ENCODE assay signal across 8 cellular contexts in the genomic region with DNA sequence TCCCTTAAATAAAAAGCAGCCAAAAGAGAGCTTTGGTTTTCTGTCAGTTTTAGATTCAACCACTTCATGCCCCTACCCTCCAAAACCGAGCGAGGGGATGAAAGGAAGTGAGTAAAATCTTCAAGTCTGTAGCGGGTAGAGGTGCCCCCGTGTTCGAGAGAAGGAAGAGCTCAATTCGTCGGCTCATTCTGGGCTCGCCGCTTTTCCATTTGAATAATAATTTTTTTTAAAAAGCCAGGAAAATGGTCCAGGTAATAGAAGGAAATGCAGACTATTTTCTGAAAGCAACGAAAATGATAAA.
DNase-seq lines count a peak whose midpoint lies in the region; ATAC-seq and TF ChIP-seq lines count a peak whose summit lies in the region.

No MANE protein-coding gene starts in this region.

- no peak for DNase-seq in CD4-positive, alpha-beta T cell
- no peak for DNase-seq in Jurkat, Clone E6-1 (ENCODE audit: low read depth, low spot score)
- no peak for DNase-seq in nephron progenitor cell
- DNase-seq in iPS-NIHi7 (ENCODE audit: extremely low spot score) = no peak
- DNase-seq in HuH-7 (ENCODE audit: low spot score) = no peak

- no peak overlapping the region for H3K27ac ChIP-seq in CD4-positive, alpha-beta T cell (ENCODE audit: low read depth, low read length)

- no peaks in the 10 kb centered on the region for H3K9me3 Mint-ChIP-seq in CD4-positive, alpha-beta T cell
- H3K9me3 Mint-ChIP-seq in dendritic cell treated with granulocyte-macrophage colony-stimulating factor and Interleukin-4, amounts not matched to agents 40 ng/mL and 50 ng/mL, for 4 days = no peaks in the 10 kb centered on the region
- no peaks in the 10 kb centered on the region for H3K9me3 Mint-ChIP-seq in nephron progenitor cell

- peaks cover 6% of the 10 kb centered on the region for H3K36me3 Mint-ChIP-seq in CD4-positive, alpha-beta T cell (ENCODE audit: low read depth)
- H3K36me3 Mint-ChIP-seq in dendritic cell treated with granulocyte-macrophage colony-stimulating factor and Interleukin-4, amounts not matched to agents 40 ng/mL and 50 ng/mL, for 4 days (ENCODE audit: low read depth) = no peaks in the 10 kb centered on the region
- peaks cover 4% of the 10 kb centered on the region for H3K36me3 Mint-ChIP-seq in nephron progenitor cell (ENCODE audit: low read depth)

- CTCF ChIA-PET in CD4-positive, alpha-beta T cell (lab: Charles Lee) = no interaction called here

- H3K27ac Mint-ChIP-seq in CD4-positive, alpha-beta T cell = peak overlapping the region; percentile 84
- peak overlapping the region; percentile 57 for H3K27ac Mint-ChIP-seq in dendritic cell treated with granulocyte-macrophage colony-stimulating factor and Interleukin-4, amounts not matched to agents 40 ng/mL and 50 ng/mL, for 4 days
- H3K27ac Mint-ChIP-seq in nephron progenitor cell = peak overlapping the region; percentile 97

- no peak for ATAC-seq in CD4-positive, alpha-beta T cell (ENCODE audit: poor library complexity)
- ATAC-seq in GM21423 (IDR thresholded peaks at IDR 0.05; ENCODE audit: unreplicated experiment) (no peak), HG03095 (IDR thresholded peaks at IDR 0.05; ENCODE audit: unreplicated experiment) (no peak)

- peaks cover 23% of the 10 kb centered on the region for H3K27me3 ChIP-seq in CD4-positive, alpha-beta T cell (ENCODE audit: control insufficient read depth, insufficient read depth, low read length)

- TF ChIP-seq CTCF in CD4-positive, alpha-beta T cell (IDR thresholded peaks at IDR 0.05) = no peak
- no peak for TF ChIP-seq CTCF in nephron progenitor cell (IDR thresholded peaks at IDR 0.05)

- H3K4me3 Mint-ChIP-seq in CD4-positive, alpha-beta T cell = peak overlapping the region; percentile 97
- H3K4me3 Mint-ChIP-seq in dendritic cell treated with granulocyte-macrophage colony-stimulating factor and Interleukin-4, amounts not matched to agents 40 ng/mL and 50 ng/mL, for 4 days = peak overlapping the region; percentile 75
- H3K4me3 Mint-ChIP-seq in nephron progenitor cell = peak overlapping the region; percentile 100

- H3K4me1 Mint-ChIP-seq in CD4-positive, alpha-beta T cell (ENCODE audit: low read depth) = peaks cover 31% of the 10 kb centered on the region
- H3K4me1 Mint-ChIP-seq in dendritic cell treated with granulocyte-macrophage colony-stimulating factor and Interleukin-4, amounts not matched to agents 40 ng/mL and 50 ng/mL, for 4 days (ENCODE audit: low read depth) = peaks cover 14% of the 10 kb centered on the region
- peaks cover 9% of the 10 kb centered on the region for H3K4me1 Mint-ChIP-seq in nephron progenitor cell

- no peaks in the 10 kb centered on the region for H3K9me3 ChIP-seq in CD4-positive, alpha-beta T cell (ENCODE audit: control insufficient read depth, low read length)

- H3K4me3 ChIP-seq in Jurkat, Clone E6-1 (ENCODE audit: low read length) = peak overlapping the region; percentile 72

- POLR2A ChIA-PET in CD4-positive, alpha-beta T cell (lab: Charles Lee) = interaction anchor here (0.6 to 1.6 kb wide), 4 partner anchors 37 to 233 kb away, joined by 3 to 7 read pairs (median 4); no protein-coding TSS in a partner anchor

- intact Hi-C loops in CD4-positive, alpha-beta T cell (cut with DNase I, micrococcal nuclease) = loop anchor here (5.0 to 10.0 kb wide), 5 partner anchors 58 to 653 kb away; no protein-coding TSS in a partner anchor
- intact Hi-C loops in dendritic cell treated with granulocyte-macrophage colony-stimulating factor and Interleukin-4, amounts not matched to agents 40 ng/mL and 50 ng/mL, for 4 days (cut with micrococcal nuclease) = loop anchor here (10.0 kb wide), 1 partner anchor 531 kb away; no protein-coding TSS in a partner anchor

- peaks cover 39% of the 10 kb centered on the region for H3K27me3 Mint-ChIP-seq in CD4-positive, alpha-beta T cell
- H3K27me3 Mint-ChIP-seq in dendritic cell treated with granulocyte-macrophage colony-stimulating factor and Interleukin-4, amounts not matched to agents 40 ng/mL and 50 ng/mL, for 4 days = peaks cover 61% of the 10 kb centered on the region
- peaks cover 11% of the 10 kb centered on the region for H3K27me3 Mint-ChIP-seq in nephron progenitor cell (ENCODE audit: low read depth, poor library complexity)
